Comparison of ENCODE assay signal across 8 cellular contexts in genomic region chr17:51166198-51166986, GRCh38. TPM values are rescaled to one million over a fixed set of nuclear protein-coding genes. Genes with fewer than 3 reads are reported as not detected.
DNase-seq lines count a peak whose midpoint lies in the region; ATAC-seq, FAIRE-seq and TF ChIP-seq lines count a peak whose summit lies in the region.

Gene NME2, plus strand, starts transcription at chr17:51166411. Its CDS starts 420 bp downstream, at chr17:51166831.

- no peaks in the 10 kb centered on the region for H3K9me2 ChIP-seq in GM23338 (ENCODE audit: insufficient read depth)

- H3K4me1 Mint-ChIP-seq in GM23338: peaks cover 19% of the 10 kb centered on the region
- peaks cover 28% of the 10 kb centered on the region for H3K4me1 Mint-ChIP-seq in activated naive CD8-positive, alpha-beta T cell treated with anti-CD3 and anti-CD28 coated beads for 36 hours

- intact Hi-C loops in Right ventricle myocardium inferior (cut with DNase I) (loop anchor here (1.0 to 5.0 kb wide), 4 partner anchors 13 to 165 kb away; partner anchors contain the start of genes MBTD1, NME1 and UTP18), pancreas (cut with DNase I) (no loop called here), tibial artery (cut with DNase I; ENCODE audit: low total_unique reads) (loop anchor here (2.0 to 5.0 kb wide), 2 partner anchors 14 to 44 kb away; partner anchors contain the start of genes NME1 and SPAG9)

- FAIRE-seq in pancreas (lab: Jason Lieb, UNC): no peak

- H3K36me3 Mint-ChIP-seq in GM23338 (ENCODE audit: low read depth): peaks cover 73% of the 10 kb centered on the region
- peaks cover 55% of the 10 kb centered on the region for H3K36me3 Mint-ChIP-seq in activated naive CD8-positive, alpha-beta T cell treated with anti-CD3 and anti-CD28 coated beads for 36 hours

- 0% methylated on average over 75 to 98 of the region's 98 CpGs for WGBS in pancreas, 2 donors

- H3K79me2 ChIP-seq in GM23338 (replicated peaks; ENCODE audit: insufficient read depth): peaks cover 28% of the 10 kb centered on the region

- H3K36me3 ChIP-seq in GM23338 (ENCODE audit: insufficient read depth) (peaks cover 53% of the 10 kb centered on the region), pancreas (peaks cover 0 to 25% (median 8%) of the 10 kb centered on the region in 3 donors), tibial artery (peaks cover 15 to 44% (median 37%) of the 10 kb centered on the region in 3 donors)

- H3K4me1 ChIP-seq in GM23338 (ENCODE audit: insufficient read depth) (peaks cover 4% of the 10 kb centered on the region), pancreas (no peaks in the 10 kb centered on the region), tibial artery (peaks cover 0 to 21% (median 15%) of the 10 kb centered on the region in 4 donors)

- H3K9me3 Mint-ChIP-seq in GM23338: no peaks in the 10 kb centered on the region
- no peaks in the 10 kb centered on the region for H3K9me3 Mint-ChIP-seq in activated naive CD8-positive, alpha-beta T cell treated with anti-CD3 and anti-CD28 coated beads for 36 hours

- no peaks in the 10 kb centered on the region for H3K27me3 ChIP-seq in GM23338 (ENCODE audit: insufficient read depth)
- no peaks in the 10 kb centered on the region for H3K27me3 ChIP-seq in pancreas
- H3K27me3 ChIP-seq in tibial artery: no peaks in the 10 kb centered on the region

- peak within 1 kb of the TSS; percentile 98 for H2AFZ ChIP-seq in GM23338

- peak within 1 kb of the TSS; percentile 93 for H3K4me3 Mint-ChIP-seq in GM23338
- peak within 1 kb of the TSS; percentile 92 for H3K4me3 Mint-ChIP-seq in activated naive CD8-positive, alpha-beta T cell treated with anti-CD3 and anti-CD28 coated beads for 36 hours

- H3K9me3 ChIP-seq in pancreas: no peaks in the 10 kb centered on the region
- H3K9me3 ChIP-seq in tibial artery: no peaks in the 10 kb centered on the region

- H3K27me3 Mint-ChIP-seq in GM23338 (ENCODE audit: insufficient read depth, low read depth, poor library complexity): peaks cover 12% of the 10 kb centered on the region
- peaks cover 4% of the 10 kb centered on the region for H3K27me3 Mint-ChIP-seq in activated naive CD8-positive, alpha-beta T cell treated with anti-CD3 and anti-CD28 coated beads for 36 hours

- peak within 1 kb of the TSS; percentile 95 for H3K4me2 ChIP-seq in GM23338

- H3K4me3 ChIP-seq in GM23338 (peak within 1 kb of the TSS; percentile 92), pancreas (peak within 1 kb of the TSS; percentile 87 to 99 (median 96)), tibial artery (peak within 1 kb of the TSS; percentile 98 to 99)

- peaks cover 40% of the 10 kb centered on the region for H3F3A ChIP-seq in GM23338 (replicated peaks; ENCODE audit: low read depth)

- H4K20me1 ChIP-seq in GM23338 (replicated peaks; ENCODE audit: insufficient read depth): peaks cover 24% of the 10 kb centered on the region

- ATAC-seq in GM23338 (peak; percentile 86), Right ventricle myocardium inferior (peak; percentile 98), pancreas (peak; percentile 92 to 97 (median 94))

- TF ChIP-seq CTCF in GM23338 (conservative IDR thresholded peaks at IDR 0.05; ENCODE audit: low read depth in 2 of 2): peak in 1 of 2 experiments; percentile 28; a peak in 2 of 4 replicates
- no peak for TF ChIP-seq CTCF in pancreas (IDR thresholded peaks at IDR 0.05)
- no peak for TF ChIP-seq CTCF in tibial artery (IDR thresholded peaks at IDR 0.05)

- H3K27ac Mint-ChIP-seq in GM23338: peak within 1 kb of the TSS; percentile 95
- H3K27ac Mint-ChIP-seq in activated naive CD8-positive, alpha-beta T cell treated with anti-CD3 and anti-CD28 coated beads for 36 hours: peak within 1 kb of the TSS; percentile 94

- peak; percentile 71 for DNase-seq in GDM1 (lab: John Stamatoyannopoulos, UW)
- DNase-seq in GM23338 (ENCODE audit: low spot score): peak; percentile 93
- DNase-seq in LHCN-M2 (ENCODE audit: low read depth): peak; percentile 80
- DNase-seq in SKM-1 (lab: John Stamatoyannopoulos, UW; ENCODE audit: unreplicated experiment): peak; percentile 60
- DNase-seq in activated naive CD8-positive, alpha-beta T cell treated with anti-CD3 and anti-CD28 coated beads for 36 hours: peak; percentile 86
- DNase-seq in Right ventricle myocardium inferior (ENCODE audit: missing footprints): peak; percentile 97
- DNase-seq in pancreas: peak; percentile 89 to 96 (median 92)
- peak; percentile 91 to 95 for DNase-seq in tibial artery

- peak within 1 kb of the TSS; percentile 59; the same call in 1 of the 2 replicates for H3K27ac ChIP-seq in GM23338 (ENCODE audit: low read depth)
- H3K27ac ChIP-seq in pancreas: peak within 1 kb of the TSS; percentile 87 to 90 (median 90)
- H3K27ac ChIP-seq in tibial artery: peak within 1 kb of the TSS; percentile 88 to 98

TF ChIP-seq in GM23338, 12 proteins besides CTCF, POLR2A, EP300 and RAD21:
- TF ChIP-seq CREB1 (CRISPR knock-in tag; IDR thresholded peaks at IDR 0.05; ENCODE audit: low read depth): 0 out of 2 replicates have a peak, but pooled peaks have one; percentile 22
- TF ChIP-seq POLR2AphosphoS5 (IDR thresholded peaks at IDR 0.05; ENCODE audit: low read depth): peak; percentile 75
- no peak for TF ChIP-seq ETS1 (IDR thresholded peaks at IDR 0.05)
TF ChIP-seq in GM23338: peak in this region for 2.

RNA-seq across cellular contexts. Expression of gene NME2, which starts in this region (rescaled TPM):
- 636 and 667 TPM in 2 replicates for total RNA-seq in GM23338 (2014; rRNA removed; shearing (Covaris generic))
- 939 and 961 TPM in 2 replicates for polyA plus RNA-seq in GM23338 (2016; fragmentation: Nextera tagmentation; extraction: Ambion mirVana)
- total RNA-seq in LHCN-M2 (2014; rRNA removed): 683 and 689 TPM in 2 replicates
- polyA plus RNA-seq in LHCN-M2 (2012): 1,187 TPM
- 100 to 1,000 TPM; 983 to 986 TPM for total RNA-seq in activated naive CD8-positive, alpha-beta T cell treated with anti-CD3 and anti-CD28 coated beads for 36 hours
- total RNA-seq in Right ventricle myocardium inferior: 278 TPM
- 100 to 1,000 TPM; 137 to 315 (median 286) TPM for total RNA-seq in pancreas
- 100 to 1,000 TPM; 263 to 371 TPM for polyA plus RNA-seq in pancreas

Comparison
In these comparisons a context has a peak if more than half of its experiments do, and no peak if none do; other contexts are left out.
1. Peak in every context shown above with its lines: DNase-seq, ATAC-seq, H3K4me3 ChIP-seq and H3K27ac ChIP-seq.
2. intact Hi-C loops: an anchor here in Right ventricle myocardium inferior (1.0 to 5.0 kb wide) and tibial artery (2.0 to 5.0 kb wide); none called in pancreas.